Comparison of ENCODE assay signal across 14 cellular contexts in the genomic region with DNA sequence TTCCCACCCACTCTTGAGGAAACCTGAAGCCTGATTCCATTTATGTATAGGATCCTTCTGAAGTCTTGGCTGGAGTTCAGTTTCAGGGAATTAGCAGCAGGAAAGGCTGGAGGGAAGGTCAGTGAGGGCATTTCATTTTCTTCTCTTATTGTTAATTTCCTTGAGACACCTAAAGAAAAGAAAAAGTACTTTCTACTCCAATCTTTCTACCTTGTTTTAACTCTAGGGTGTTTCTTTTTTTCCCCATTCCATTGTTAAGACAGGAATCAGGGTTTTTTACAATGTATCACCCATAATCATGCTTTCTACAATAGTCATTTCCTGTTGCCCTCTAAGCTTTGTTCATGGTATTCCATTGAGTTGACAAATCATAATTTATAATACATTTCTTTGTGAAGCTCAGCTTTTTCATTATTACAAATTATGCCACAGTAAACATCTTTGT. TPM values are rescaled to one million over a fixed set of nuclear protein-coding genes. Genes with fewer than 3 reads are reported as not detected.
DNase-seq lines count a peak whose midpoint lies in the region; ATAC-seq, FAIRE-seq and TF ChIP-seq lines count a peak whose summit lies in the region.
"Had no signal": no experiment of that assay in that cellular context is flagged by ENCODE, and none has a peak within 500 bp of the region (broad histone marks: within the 10 kb centered on the region; RNA-seq: fewer than 3 reads in every experiment).

No MANE protein-coding gene starts in this region.

- H3K27me3 ChIP-seq in IMR-90 (ENCODE audit: control insufficient read depth, insufficient read depth, low read length): no peaks in the 10 kb centered on the region
- H3K27me3 ChIP-seq in bronchial epithelial cell (ENCODE audit: control insufficient read depth, insufficient read depth, low read length): no peaks in the 10 kb centered on the region
- H3K27me3 ChIP-seq in ovary: no peaks in the 10 kb centered on the region

- H3K14ac ChIP-seq in IMR-90 (replicated peaks; ENCODE audit: low read depth, low read length): peak overlapping the region; percentile 98

- peak overlapping the region; percentile 25; the same call in 1 of the 2 replicates for H3K4me2 ChIP-seq in IMR-90 (ENCODE audit: low read depth, low read length)
- H3K4me2 ChIP-seq: KMS-11 had no signal

- H4K8ac ChIP-seq in IMR-90 (ENCODE audit: low read depth in 2 of 2, low read length in 2 of 2): peak overlapping the region; percentile 82 to 88

- H3K56ac ChIP-seq in IMR-90 (ENCODE audit: extremely low read depth, insufficient read depth, low read length): peak overlapping the region; percentile 81

- TF ChIP-seq POLR2A in IMR-90 (IDR thresholded peaks at IDR 0.05; ENCODE audit: low read depth, low read length): no peak
- TF ChIP-seq POLR2A in ovary (IDR thresholded peaks at IDR 0.05): no peak

- H2BK5ac ChIP-seq in IMR-90 (ENCODE audit: low read depth, low read length, poor library complexity, severe bottlenecking): peak overlapping the region; percentile 93

- H3K9ac ChIP-seq in IMR-90 (ENCODE audit: low read depth, low read length): no peak overlapping the region
- H3K9ac ChIP-seq: KMS-11 had no signal

- H2AK5ac ChIP-seq in IMR-90 (ENCODE audit: low read depth, low read length): peak overlapping the region; percentile 74

- H3K23ac ChIP-seq in IMR-90 (ENCODE audit: low read depth, low read length): peak overlapping the region; percentile 87; the same call in 1 of the 2 replicates

- peaks cover 6% of the 10 kb centered on the region for H3K4me1 ChIP-seq in IMR-90 (ENCODE audit: control insufficient read depth, insufficient read depth, low read length)
- no peaks in the 10 kb centered on the region for H3K4me1 ChIP-seq in ovary (ENCODE audit: insufficient read depth)

- H3K9me3 Mint-ChIP-seq in activated naive CD4-positive, alpha-beta T cell treated with anti-CD3 and anti-CD28 coated beads, Interleukin-2, amount 10 ng/mL, durations not matched to agents 7 days and 5 days: peaks cover 6% of the 10 kb centered on the region
- H3K9me3 Mint-ChIP-seq: natural killer cell had no signal

- H2BK15ac ChIP-seq in IMR-90 (ENCODE audit: low read depth, low read length): peak overlapping the region; percentile 92; the same call in 1 of the 3 replicates

- H3K27ac Mint-ChIP-seq in activated naive CD4-positive, alpha-beta T cell treated with anti-CD3 and anti-CD28 coated beads, Interleukin-2, amount 10 ng/mL, durations not matched to agents 7 days and 5 days: no peak overlapping the region
- H3K27ac Mint-ChIP-seq: B cell, natural killer cell had no signal

- TF ChIP-seq EP300 in ovary (IDR thresholded peaks at IDR 0.05): no peak

- peak overlapping the region; percentile 96 for H3K4ac ChIP-seq in IMR-90 (ENCODE audit: low read depth, low read length)

- no peak overlapping the region for H3K4me3 Mint-ChIP-seq in activated naive CD4-positive, alpha-beta T cell treated with anti-CD3 and anti-CD28 coated beads, Interleukin-2, amount 10 ng/mL, durations not matched to agents 7 days and 5 days
- H3K4me3 Mint-ChIP-seq: B cell, natural killer cell had no signal

- TF ChIP-seq RAD21 in IMR-90 (IDR thresholded peaks at IDR 0.05; ENCODE audit: low read length): no peak

- no peaks in the 10 kb centered on the region; a peak in 1 of 4 replicates for H3K79me1 ChIP-seq in IMR-90 (ENCODE audit: low read depth in 1 of 2, low read length in 2 of 2)

- FAIRE-seq in bronchial epithelial cell (lab: Jason Lieb, UNC): no peak

- H2BK120ac ChIP-seq in IMR-90 (ENCODE audit: low read depth, low read length): peak overlapping the region; percentile 99

- dilution Hi-C loops in IMR-90 (cut with HindIII; ENCODE audit: low sequenced_read_pairs, unreplicated experiment): no loop called here

- CTCF ChIA-PET in IMR-90 (lab: Yijun Ruan, JAX): interaction anchor here (0.5 kb wide), 1 partner anchor 22 kb away, joined by 4 read pairs; no protein-coding TSS in a partner anchor
- CTCF ChIA-PET in activated naive CD4-positive, alpha-beta T cell treated with anti-CD3 and anti-CD28 coated beads, Interleukin-2, amount 10 ng/mL, durations not matched to agents 7 days and 5 days (lab: Charles Lee): no interaction called here

- peak overlapping the region; percentile 59; the same call in 1 of the 2 replicates for H4K5ac ChIP-seq in IMR-90 (ENCODE audit: low read depth, low read length)

- no peak overlapping the region for H2AK9ac ChIP-seq in IMR-90 (replicated peaks; ENCODE audit: low read depth, low read length, poor library complexity)

- H3K4me1 Mint-ChIP-seq in activated naive CD4-positive, alpha-beta T cell treated with anti-CD3 and anti-CD28 coated beads, Interleukin-2, amount 10 ng/mL, durations not matched to agents 7 days and 5 days: no peaks in the 10 kb centered on the region
- H3K4me1 Mint-ChIP-seq: B cell, natural killer cell had no signal

- TF ChIP-seq CTCF in IMR-90 (conservative IDR thresholded peaks at IDR 0.05; ENCODE audit: low read depth, low read length) (no peak), bronchial epithelial cell (IDR thresholded peaks at IDR 0.05; ENCODE audit: insufficient read depth, low read length, severe bottlenecking) (no peak), ovary (IDR thresholded peaks at IDR 0.05) (no peak)

- no peaks in the 10 kb centered on the region for H3K27me3 Mint-ChIP-seq in activated naive CD4-positive, alpha-beta T cell treated with anti-CD3 and anti-CD28 coated beads, Interleukin-2, amount 10 ng/mL, durations not matched to agents 7 days and 5 days
- H3K27me3 Mint-ChIP-seq: B cell had no signal

- intact Hi-C loops in IMR-90 (cut with micrococcal nuclease): no loop called here
- intact Hi-C loops in ovary (cut with DNase I): no loop called here
- intact Hi-C loops in cardiac septum (cut with DNase I): no loop called here

- peak overlapping the region; percentile 80 for H3K18ac ChIP-seq in IMR-90 (ENCODE audit: low read depth, low read length)

- BruUV-seq in IMR-90 (replicated peaks; lab: Mats Ljungman, UMichigan): no TSS peak

- peak overlapping the region; percentile 90 for H4K91ac ChIP-seq in IMR-90 (ENCODE audit: insufficient read depth, low read depth, low read length)

- H3K4me3 ChIP-seq in IMR-90 (ENCODE audit: insufficient read depth, low read depth, low read length): no peak overlapping the region
- no peak overlapping the region for H3K4me3 ChIP-seq in bronchial epithelial cell (ENCODE audit: low read depth, low read length)
- H3K4me3 ChIP-seq in ovary: no peak overlapping the region

- no peaks in the 10 kb centered on the region for H3K9me3 ChIP-seq in IMR-90 (ENCODE audit: control insufficient read depth, insufficient read depth, low read length)
- H3K9me3 ChIP-seq in ovary: no peaks in the 10 kb centered on the region

- DNase-seq in ACHN (peak; percentile 51), IMR-90 (peak; percentile 61), bronchial epithelial cell (ENCODE audit: low read depth) (peak; percentile 91), kidney glomerular epithelial cell (lab: John Stamatoyannopoulos, UW) (peak; percentile 5), ovary (no peak), islet precursor cell (no peak), cardiac septum (ENCODE audit: low spot score) (no peak)
- DNase-seq in activated naive CD4-positive, alpha-beta T cell treated with anti-CD3 and anti-CD28 coated beads, Interleukin-2, amount 10 ng/mL, durations not matched to agents 7 days and 5 days: no peak
- DNase-seq: activated CD4-positive, alpha-beta T cell treated with anti-CD3 and anti-CD28 coated beads for 48 hours; natural killer cell; NCI-H2081; NK-92 treated with Interleukin-12 subunit alpha and Interleukin-12 subunit beta, amount 100 ng/mL, for 24 hours had no signal

- no peak overlapping the region for H2AFZ ChIP-seq in IMR-90 (replicated peaks; ENCODE audit: low read length, poor library complexity)

- peaks cover 4% of the 10 kb centered on the region for H3K36me3 Mint-ChIP-seq in activated naive CD4-positive, alpha-beta T cell treated with anti-CD3 and anti-CD28 coated beads, Interleukin-2, amount 10 ng/mL, durations not matched to agents 7 days and 5 days

- peak; percentile 42; the same call in 1 of the 2 replicates for ATAC-seq in IMR-90 (ENCODE audit: low read depth)
- ATAC-seq: natural killer cell had no signal

- POLR2A ChIA-PET in IMR-90 (lab: Charles Lee; ENCODE audit: unreplicated experiment): no interaction called here

- H3K9me1 ChIP-seq in IMR-90 (ENCODE audit: insufficient read depth, low read length): peaks cover 7% of the 10 kb centered on the region; the same call in 1 of the 2 replicates

- peak overlapping the region; percentile 65 for H3K27ac ChIP-seq in IMR-90 (ENCODE audit: insufficient read depth, low read length)
- H3K27ac ChIP-seq in ovary: no peak overlapping the region
- H3K27ac ChIP-seq: KMS-11 had no signal

- H4K20me1 ChIP-seq in IMR-90 (ENCODE audit: insufficient read depth, low read length): no peaks in the 10 kb centered on the region

- H3K36me3 ChIP-seq in IMR-90 (ENCODE audit: control insufficient read depth, insufficient read depth, low read length): no peaks in the 10 kb centered on the region
- no peaks in the 10 kb centered on the region for H3K36me3 ChIP-seq in bronchial epithelial cell (ENCODE audit: control insufficient read depth, insufficient read depth, low read length)
- no peaks in the 10 kb centered on the region for H3K36me3 ChIP-seq in ovary

- peak overlapping the region; percentile 100 for H2BK20ac ChIP-seq in IMR-90 (ENCODE audit: low read depth, low read length)

- in situ Hi-C loops in ACHN (cut with HindIII; ENCODE audit: low pct_ligation_motif_present, low pct_unique_long_range_greater_than_20kb, low sequenced_read_pairs) (no loop called here), IMR-90 (cut with MboI; ENCODE audit: low sequenced_read_pairs) (no loop called here)

TF ChIP-seq in IMR-90, 13 proteins besides CTCF, POLR2A, EP300 and RAD21 (continues in another document):
- TF ChIP-seq CEBPB (IDR thresholded peaks at IDR 0.05; ENCODE audit: low read depth, low read length) (no peak), USF2 (IDR thresholded peaks at IDR 0.05; ENCODE audit: low read depth, low read length) (no peak)

RNA-seq across cellular contexts. Expression of gene SNRPE, which starts 27.4 kb away (rescaled TPM):
- total RNA-seq in IMR-90 (2012; rRNA removed) (43.6 and 118 TPM in 2 replicates), bronchial epithelial cell (27.1 and 41.9 TPM in 2 replicates), ovary (100 to 1,000 TPM in 6 of 7 donors, 10 to 100 TPM in 1; 72.5 to 151 (median 127) TPM), cardiac septum (47.8 TPM)
- polyA plus RNA-seq in IMR-90 (2012; rRNA removed) (178 and 219 TPM in 2 replicates), ovary (100 to 1,000 TPM; 148 to 168 TPM)
- 15.8 and 48.1 TPM in 2 replicates for polyA plus RNA-seq in IMR-90 (2012; cell fraction: cytosol; rRNA removed)
- 12.1 and 50.7 TPM in 2 replicates for polyA plus RNA-seq in IMR-90 (2012; cell fraction: nucleus; rRNA removed; ENCODE audit: low replicate concordance)

Comparison
In these comparisons a context has a peak if more than half of its experiments do, and no peak if none do; other contexts are left out.
1. DNase-seq: peak in ACHN (single experiment), IMR-90 (single experiment), bronchial epithelial cell (single experiment) and kidney glomerular epithelial cell (single experiment); none in ovary (0 of 5), islet precursor cell (single experiment), activated naive CD4-positive, alpha-beta T cell treated with anti-CD3 and anti-CD28 coated beads, Interleukin-2, amount 10 ng/mL, durations not matched to agents 7 days and 5 days (single experiment) and cardiac septum (single experiment).